ENCODE assay signal across 14 cellular contexts in the genomic region with DNA sequence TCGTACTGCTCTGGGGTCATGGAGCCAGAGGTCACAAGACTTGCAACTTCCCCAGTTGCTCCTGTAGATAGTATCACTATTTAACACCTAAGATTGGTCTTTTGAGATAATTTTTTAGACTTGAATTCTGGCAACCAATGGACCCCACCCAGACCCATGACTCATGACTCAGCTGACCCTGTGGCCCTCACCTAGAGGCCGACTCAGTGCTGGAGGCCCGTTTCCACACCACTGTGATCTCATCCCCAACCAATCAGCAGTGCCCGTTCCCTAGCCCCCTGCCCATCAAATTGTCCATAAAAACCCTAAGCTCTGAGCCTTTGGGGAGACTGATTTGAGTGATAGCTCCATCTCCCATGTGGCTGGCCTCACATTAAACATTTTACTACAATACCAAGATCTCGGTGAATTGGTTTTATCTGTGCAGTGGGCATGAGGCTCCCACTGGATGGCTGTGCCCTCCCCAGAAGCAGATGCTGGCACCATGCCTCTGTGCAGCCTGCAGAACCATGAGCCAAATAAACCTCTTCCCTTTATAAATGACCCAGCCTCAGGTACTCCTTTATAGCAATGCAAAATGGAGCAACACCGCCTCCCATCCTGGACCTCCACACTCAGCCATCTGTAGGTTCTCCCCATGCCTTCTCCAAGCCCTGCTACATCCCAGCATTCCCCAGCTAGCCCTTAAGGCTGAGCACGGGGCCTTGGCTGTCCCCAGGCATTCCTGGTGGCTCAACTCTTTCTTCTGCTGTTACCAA.
A peak's percentile ranks its signal among the peaks of the same experiment; 100 is the strongest.
DNase-seq lines count a peak whose midpoint lies in the region; ATAC-seq and TF ChIP-seq lines count a peak whose summit lies in the region.
"Had no signal": no experiment of that assay in that cellular context is flagged by ENCODE, and none has a peak within 500 bp of the region (broad histone marks: within the 10 kb centered on the region; RNA-seq: fewer than 3 reads in every experiment).

No MANE protein-coding gene starts in this region.

- no peak overlapping the region for H3K4me3 ChIP-seq in right atrium auricular region
- H3K4me3 ChIP-seq in HEK293 (ENCODE audit: low read depth, low read length), result no peak overlapping the region
- H3K4me3 ChIP-seq: BLaER1 treated with 17β-estradiol and CSF1 and Interleukin-3, amounts not matched to agents 10 nM and 100 nM; HAP-1 had no signal

- no peaks in the 10 kb centered on the region for H3K27me3 ChIP-seq in right atrium auricular region
- H3K27me3 ChIP-seq: BLaER1 treated with 17β-estradiol and CSF1 and Interleukin-3, amounts not matched to agents 10 nM and 100 nM had no signal

- no peak overlapping the region for H3K4me3 Mint-ChIP-seq in chondrocyte (ENCODE audit: unreplicated experiment)
- no peak overlapping the region for H3K4me3 Mint-ChIP-seq in stimulated activated effector memory CD8-positive, alpha-beta T cell treated with anti-CD3 and anti-CD28 coated beads, Interleukin-12 subunit alpha, Interleukin-12 subunit beta, amount 100 ng/mL, for 72 hours
- no peak overlapping the region for H3K4me3 Mint-ChIP-seq in naive thymus-derived CD8-positive, alpha-beta T cell
- H3K4me3 Mint-ChIP-seq: CD4-positive, alpha-beta T cell; HFFc6 had no signal

- intact Hi-C loops in Right ventricle myocardium superior (cut with DNase I), result loop anchor here (10.0 kb wide), 1 partner anchor 157 kb away; no protein-coding TSS in a partner anchor

- H3K4me1 ChIP-seq in right atrium auricular region, result peaks cover 0 to 8% of the 10 kb centered on the region in 2 donors
- H3K4me1 ChIP-seq in HEK293 (ENCODE audit: control insufficient read depth, insufficient read depth, low read length), result no peaks in the 10 kb centered on the region
- H3K4me1 ChIP-seq: HAP-1 had no signal

- no peak for ATAC-seq in Right ventricle myocardium superior (ENCODE audit: poor library complexity)
- ATAC-seq in stimulated activated effector memory CD8-positive, alpha-beta T cell treated with anti-CD3 and anti-CD28 coated beads, Interleukin-12 subunit alpha, Interleukin-12 subunit beta, amount 100 ng/mL, for 72 hours, result no peak
- no peak for ATAC-seq in HG02973 (IDR thresholded peaks at IDR 0.05; ENCODE audit: unreplicated experiment)
- no peak for ATAC-seq in naive thymus-derived CD8-positive, alpha-beta T cell

- peaks cover 7% of the 10 kb centered on the region for H3K9me3 Mint-ChIP-seq in chondrocyte (ENCODE audit: low read depth)
- H3K9me3 Mint-ChIP-seq in stimulated activated effector memory CD8-positive, alpha-beta T cell treated with anti-CD3 and anti-CD28 coated beads, Interleukin-12 subunit alpha, Interleukin-12 subunit beta, amount 100 ng/mL, for 72 hours, result no peaks in the 10 kb centered on the region
- H3K9me3 Mint-ChIP-seq in naive thymus-derived CD8-positive, alpha-beta T cell, result no peaks in the 10 kb centered on the region
- H3K9me3 Mint-ChIP-seq: CD4-positive, alpha-beta T cell had no signal

- H3K27ac Mint-ChIP-seq in chondrocyte (ENCODE audit: unreplicated experiment), result no peak overlapping the region
- peak overlapping the region; percentile 71 for H3K27ac Mint-ChIP-seq in stimulated activated effector memory CD8-positive, alpha-beta T cell treated with anti-CD3 and anti-CD28 coated beads, Interleukin-12 subunit alpha, Interleukin-12 subunit beta, amount 100 ng/mL, for 72 hours
- peak overlapping the region in 5 of 10 donors; percentile 33 to 70 (median 61) for H3K27ac Mint-ChIP-seq in naive thymus-derived CD8-positive, alpha-beta T cell
- H3K27ac Mint-ChIP-seq: CD4-positive, alpha-beta T cell; HFFc6 had no signal

- H3K9me3 ChIP-seq in right atrium auricular region (no peaks in the 10 kb centered on the region), HEK293 (ENCODE audit: control insufficient read depth, insufficient read depth, low read depth, low read length) (no peaks in the 10 kb centered on the region)

- no peaks in the 10 kb centered on the region for H3K36me3 Mint-ChIP-seq in chondrocyte (ENCODE audit: low read depth)
- H3K36me3 Mint-ChIP-seq in stimulated activated effector memory CD8-positive, alpha-beta T cell treated with anti-CD3 and anti-CD28 coated beads, Interleukin-12 subunit alpha, Interleukin-12 subunit beta, amount 100 ng/mL, for 72 hours, result peaks cover 5% of the 10 kb centered on the region
- H3K36me3 Mint-ChIP-seq in naive thymus-derived CD8-positive, alpha-beta T cell, result peaks cover 0 to 19% (median 16%) of the 10 kb centered on the region in 3 donors

- POLR2A ChIA-PET in HEK293 (lab: Yijun Ruan, JAX), result no interaction called here
- POLR2A ChIA-PET in naive thymus-derived CD8-positive, alpha-beta T cell (lab: Charles Lee), result interaction anchor here (1.3 kb wide), 1 partner anchor 36 kb away, joined by 3 read pairs; no protein-coding TSS in a partner anchor

- peaks cover 31% of the 10 kb centered on the region for H3K27me3 Mint-ChIP-seq in chondrocyte (ENCODE audit: low read depth)
- no peaks in the 10 kb centered on the region for H3K27me3 Mint-ChIP-seq in naive thymus-derived CD8-positive, alpha-beta T cell
- H3K27me3 Mint-ChIP-seq: CD4-positive, alpha-beta T cell had no signal

- CTCF ChIA-PET in HEK293 (lab: Yijun Ruan, JAX), result interaction anchor here (0.6 to 1.5 kb wide), 4 partner anchors 18 to 423 kb away, joined by 3 to 6 read pairs (median 3); no protein-coding TSS in a partner anchor

- no peak for TF ChIP-seq CTCF in right atrium auricular region (IDR thresholded peaks at IDR 0.05)
- no peak for TF ChIP-seq CTCF in HEK293 (tag by site-specific recombination; IDR thresholded peaks at IDR 0.05)
- TF ChIP-seq CTCF in chondrocyte (IDR thresholded peaks at IDR 0.05), result no peak

- DNase-seq in Right ventricle myocardium superior (peak; percentile 25), right atrium auricular region (ENCODE audit: low spot score) (no peak), chondrocyte (ENCODE audit: low spot score) (peak; percentile 37), epidermal melanocyte (ENCODE audit: insufficient read length, low spot score) (no peak)
- DNase-seq in stimulated activated effector memory CD8-positive, alpha-beta T cell treated with anti-CD3 and anti-CD28 coated beads, Interleukin-12 subunit alpha, Interleukin-12 subunit beta, amount 100 ng/mL, for 72 hours (ENCODE audit: low spot score in 2 of 2), result no peak
- no peak for DNase-seq in naive thymus-derived CD8-positive, alpha-beta T cell
- DNase-seq: ACHN; CD4-positive, alpha-beta T cell; DMS79; HFFc6 had no signal

- H3K27ac ChIP-seq in right atrium auricular region (no peak overlapping the region), HEK293 (ENCODE audit: extremely low read depth, low read depth, low read length) (no peak overlapping the region)

- no peaks in the 10 kb centered on the region for H3K36me3 ChIP-seq in right atrium auricular region
- peaks cover 0 to 4% of the 10 kb centered on the region in 2 experiments; a peak in 1 of 3 replicates for H3K36me3 ChIP-seq in HEK293 (ENCODE audit: control insufficient read depth in 2 of 2, insufficient read depth in 1 of 2, low read length in 2 of 2)
- H3K36me3 ChIP-seq: HAP-1 had no signal

- H3K4me1 Mint-ChIP-seq in chondrocyte (ENCODE audit: low read depth), result peaks cover 3% of the 10 kb centered on the region
- peaks cover 18% of the 10 kb centered on the region for H3K4me1 Mint-ChIP-seq in stimulated activated effector memory CD8-positive, alpha-beta T cell treated with anti-CD3 and anti-CD28 coated beads, Interleukin-12 subunit alpha, Interleukin-12 subunit beta, amount 100 ng/mL, for 72 hours
- H3K4me1 Mint-ChIP-seq in naive thymus-derived CD8-positive, alpha-beta T cell, result peaks cover 6 to 44% (median 17%) of the 10 kb centered on the region in 4 donors

TF ChIP-seq in HEK293, 187 proteins besides CTCF, POLR2A, EP300 and RAD21:
- no peak for TF ChIP-seq IKZF3 (tag by site-specific recombination; IDR thresholded peaks at IDR 0.05)
- no peak for TF ChIP-seq ZNF433 (tag by site-specific recombination; IDR thresholded peaks at IDR 0.05; ENCODE audit: low read depth)
- no peak for TF ChIP-seq MZF1 (tag by site-specific recombination; IDR thresholded peaks at IDR 0.05; ENCODE audit: borderline replicate concordance)
- TF ChIP-seq GLIS1 (tag by site-specific recombination; IDR thresholded peaks at IDR 0.05), result peak; percentile 61

Comparison
In these comparisons a context has a peak if more than half of its experiments do, and no peak if none do; other contexts are left out.
1. DNase-seq: peak in Right ventricle myocardium superior (single experiment) and chondrocyte (single experiment); none in right atrium auricular region (single experiment), stimulated activated effector memory CD8-positive, alpha-beta T cell treated with anti-CD3 and anti-CD28 coated beads, Interleukin-12 subunit alpha, Interleukin-12 subunit beta, amount 100 ng/mL, for 72 hours (0 of 2), naive thymus-derived CD8-positive, alpha-beta T cell (0 of 10) and epidermal melanocyte (single experiment).